In the genomic region with DNA sequence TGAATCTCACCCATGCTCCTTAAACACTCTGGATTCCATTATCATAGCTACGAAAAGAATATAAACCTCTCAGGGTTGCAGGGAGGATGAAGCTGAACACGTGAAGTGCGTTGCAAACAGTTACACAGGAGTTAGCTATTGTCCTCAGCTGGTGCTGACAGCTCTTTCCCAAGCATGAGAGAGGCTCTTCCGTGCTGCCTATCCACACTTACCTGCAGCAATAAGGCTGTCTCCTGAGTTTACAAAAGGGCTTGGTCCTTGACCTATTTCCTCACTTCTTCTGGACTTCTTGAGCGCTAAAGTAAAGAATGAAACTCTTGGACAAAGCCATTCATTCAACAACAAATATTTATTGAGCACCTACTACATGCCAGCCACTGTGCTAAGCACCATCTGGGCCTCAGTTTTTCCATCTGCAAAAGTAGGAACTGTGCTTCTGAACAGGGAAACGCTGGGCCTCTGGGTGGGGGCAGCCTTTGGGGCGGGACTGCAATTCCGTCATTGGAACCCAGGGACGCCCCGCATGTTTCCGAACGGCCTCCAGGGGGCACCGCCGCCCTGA, we compare ENCODE assay signal across 8 cellular contexts. TPM values are rescaled to one million over a fixed set of nuclear protein-coding genes. Genes with fewer than 3 reads are reported as not detected.
DNase-seq lines count a peak whose midpoint lies in the region; ATAC-seq and TF ChIP-seq lines count a peak whose summit lies in the region.

No MANE protein-coding gene starts in this region.

- no peaks in the 10 kb centered on the region for H3K36me3 ChIP-seq in colonic mucosa
- no peaks in the 10 kb centered on the region for H3K36me3 ChIP-seq in liver (ENCODE audit: control insufficient read depth in 4 of 4, insufficient read depth in 3 of 4, low read depth in 1 of 4, low read length in 3 of 4)

- H3K9me3 ChIP-seq in colonic mucosa (no peaks in the 10 kb centered on the region), liver (ENCODE audit: control insufficient read depth in 4 of 4, low read length in 3 of 4) (no peaks in the 10 kb centered on the region)

- H3K27me3 ChIP-seq in colonic mucosa = no peaks in the 10 kb centered on the region
- no peaks in the 10 kb centered on the region for H3K27me3 ChIP-seq in liver (ENCODE audit: control insufficient read depth in 4 of 4, insufficient read depth in 4 of 4, low read length in 3 of 4)

- CTCF ChIA-PET in AG04449 (lab: Yijun Ruan, JAX) = interaction anchor here (0.6 to 12.4 kb wide), 37 partner anchors 9 to 1169 kb away, joined by 3 to 179 read pairs (median 5); a partner anchor contains a TSS

- ATAC-seq in GM18867 (IDR thresholded peaks at IDR 0.05; ENCODE audit: unreplicated experiment) = peak; percentile 65

- TF ChIP-seq RAD21 in liver (IDR thresholded peaks at IDR 0.05) = peak; percentile 85 to 86

- peak; percentile 21 for DNase-seq in AG04449 (ENCODE audit: low read depth, low spot score)
- DNase-seq in LoVo (ENCODE audit: low spot score) = peak; percentile 85
- peak; percentile 87 for DNase-seq in activated CD4-positive, CD25-positive, alpha-beta regulatory T cell treated with anti-CD3 and anti-CD28 coated beads, Interleukin-2, amount 50 U/mL, for 72 hours
- DNase-seq in colonic mucosa = peak; percentile 96
- DNase-seq in stimulated activated CD4-positive, alpha-beta T cell treated with anti-CD3 and anti-CD28 coated beads, TNF-alpha, amount 100 ng/mL, for 1 hour (ENCODE audit: low read depth in 3 of 3, low spot score in 1 of 3) = peak; percentile 76 to 82 (median 79)
- no peak for DNase-seq in NCI-H526 treated with DMSO at 0.1 percent for 48 hours (lab: John Stamatoyannopoulos, UW)

- POLR2A ChIA-PET in AG04449 (lab: Yijun Ruan, JAX) = interaction anchor here (0.5 to 1.5 kb wide), 3 partner anchors 27 to 204 kb away, joined by 3 to 4 read pairs (median 4); a partner anchor contains a TSS

- WGBS in liver = 22% methylated on average over 14 of the region's 14 CpGs

- peak overlapping the region; percentile 99 for H3K27ac ChIP-seq in colonic mucosa
- peak overlapping the region; percentile 97 to 99 for H3K27ac ChIP-seq in liver (ENCODE audit: low read depth in 1 of 2, low read length in 2 of 2)

- peak overlapping the region; percentile 95 to 97 for H3K9ac ChIP-seq in colonic mucosa (ENCODE audit: low read depth in 2 of 2, low read length in 2 of 2)
- H3K9ac ChIP-seq in liver (ENCODE audit: low read depth in 1 of 2, low read length in 2 of 2) = peak overlapping the region; percentile 48 to 95

- intact Hi-C loops in colonic mucosa (cut with DNase I) = loop anchor here (5.0 kb wide), 1 partner anchor 104 kb away; a partner anchor contains a TSS

- peak overlapping the region; percentile 87 for H3K4me3 ChIP-seq in AG04449 (ENCODE audit: low read depth, low read length)
- peak overlapping the region; percentile 72 for H3K4me3 ChIP-seq in colonic mucosa
- peak overlapping the region; percentile 80 to 94 (median 91) for H3K4me3 ChIP-seq in liver (ENCODE audit: low read depth in 1 of 3, low read length in 3 of 3)

- peaks cover 5% of the 10 kb centered on the region for H3K4me1 ChIP-seq in colonic mucosa
- peaks cover 0 to 16% (median 10%) of the 10 kb centered on the region in 4 donors for H3K4me1 ChIP-seq in liver (ENCODE audit: control insufficient read depth in 4 of 4, insufficient read depth in 4 of 4, low read length in 3 of 4)

- TF ChIP-seq CTCF in AG04449 (IDR thresholded peaks at IDR 0.05; ENCODE audit: insufficient read depth, low read length, missing control alignments) = peak; percentile 96
- peak; percentile 83 for TF ChIP-seq CTCF in colonic mucosa (IDR thresholded peaks at IDR 0.05)
- TF ChIP-seq CTCF in liver (IDR thresholded peaks at IDR 0.05; ENCODE audit: low read depth, low read length, missing input control) = peak; percentile 88

TF ChIP-seq in liver, 16 proteins besides CTCF, POLR2A, EP300 and RAD21:
- TF ChIP-seq NR2F2 (IDR thresholded peaks at IDR 0.05) = peak; percentile 18
- no peak for TF ChIP-seq HNF4G (IDR thresholded peaks at IDR 0.05)
- TF ChIP-seq HNF4A (conservative IDR thresholded peaks at IDR 0.05) = peak in 1 of 2 donors; percentile 16
- TF ChIP-seq RXRA (IDR thresholded peaks at IDR 0.05) = peak; percentile 21 to 48
- no peak for TF ChIP-seq YY1 (IDR thresholded peaks at IDR 0.05)

RNA-seq across cellular contexts. Expression of a gene that starts 0.7 kb away (rescaled TPM):
- total RNA-seq in colonic mucosa (100 to 1,000 TPM in 1 of 2 donors, 10 to 100 TPM in 1; 81.9 to 102 TPM), liver (10 to 100 TPM; 10.8 to 17.1 TPM)
- polyA plus RNA-seq in liver = 10 to 100 TPM; 12.9 to 19.5 TPM

RNA-seq across cellular contexts. Expression of a gene that starts 14.0 kb away (rescaled TPM):
- 10 to 100 TPM; 37.7 to 53.8 TPM for total RNA-seq in colonic mucosa
- total RNA-seq in liver = 1 to 10 TPM; 4.5 to 7.2 TPM
- 1 to 10 TPM; 4.8 to 6.7 TPM for polyA plus RNA-seq in liver

RNA-seq across cellular contexts. Expression of a gene that starts 16.4 kb away (rescaled TPM):
- total RNA-seq in colonic mucosa (10 to 100 TPM; 14.1 to 20.7 TPM), liver (1 to 10 TPM in 1 of 2 donors, under 1 TPM in 1; 0.51 to 1.2 TPM)
- polyA plus RNA-seq in liver = 1 to 10 TPM; 1.6 to 3.2 TPM

RNA-seq across cellular contexts. Expression of a gene that starts 27.8 kb away (rescaled TPM):
- 10 to 100 TPM; 12.9 to 26.7 TPM for total RNA-seq in colonic mucosa
- total RNA-seq in liver = 1 to 10 TPM; 3.8 to 7.9 TPM
- polyA plus RNA-seq in liver = 1 to 10 TPM; 6.1 to 7.4 TPM

RNA-seq across cellular contexts. Expression of a gene that starts 41.3 kb away (rescaled TPM):
- total RNA-seq in colonic mucosa (not detected), liver (not detected)
- polyA plus RNA-seq in liver = under 1 TPM; 0.09 to 0.31 TPM

Comparison
In these comparisons a context has a peak if more than half of its experiments do, and no peak if none do; other contexts are left out.
1. RNA of a gene that starts 0.7 kb away (total RNA-seq): 81.9 to 102 TPM in colonic mucosa; 10.8 to 17.1 TPM in liver; every median in the first group is over 4 times any median in the second.
2. RNA of a gene that starts 14.0 kb away (total RNA-seq): 37.7 to 53.8 TPM in colonic mucosa; 4.5 to 7.2 TPM in liver; every median in the first group is over 4 times any median in the second.
3. RNA of a gene that starts 16.4 kb away (total RNA-seq): 14.1 to 20.7 TPM in colonic mucosa; 0.51 to 1.2 TPM in liver; every median in the first group is over 4 times any median in the second.
4. Peak in every context shown above with its lines, with median percentiles within 50 percentile points of each other: H3K4me3 ChIP-seq and CTCF ChIP-seq.